In the genomic region with DNA sequence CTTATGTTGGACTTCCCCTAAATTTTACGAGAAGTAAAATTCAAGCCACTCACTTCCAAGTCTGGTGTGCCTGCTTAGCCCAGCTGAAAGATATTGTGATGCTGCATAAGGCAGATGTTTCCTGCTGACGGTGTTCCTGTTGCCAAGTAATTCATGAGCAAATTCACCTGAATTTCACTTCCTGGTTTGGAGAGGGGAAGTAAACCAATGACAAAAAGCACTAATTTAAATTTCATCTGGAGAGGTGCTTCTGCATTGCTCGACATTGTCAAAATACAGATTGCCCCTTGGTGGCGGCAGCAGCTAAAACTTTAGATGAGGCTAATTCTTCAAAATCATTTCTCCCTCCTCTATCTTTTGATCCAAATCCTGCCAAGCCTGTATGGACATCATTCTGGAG, we compare ENCODE assay signal across 15 cellular contexts.
DNase-seq lines count a peak whose midpoint lies in the region; ATAC-seq and TF ChIP-seq lines count a peak whose summit lies in the region.
"Had no signal": no experiment of that assay in that cellular context is flagged by ENCODE, and none has a peak within 500 bp of the region (broad histone marks: within the 10 kb centered on the region; RNA-seq: fewer than 3 reads in every experiment).

No MANE protein-coding gene starts in this region.

- H3K4me1 ChIP-seq in A673 (ENCODE audit: insufficient read depth, low read length, poor library complexity, severe bottlenecking) (peaks cover 6% of the 10 kb centered on the region), PC-3 (ENCODE audit: insufficient read depth, low read length) (no peaks in the 10 kb centered on the region)

- H3K9me3 ChIP-seq in A673 (ENCODE audit: low read depth, low read length, poor library complexity, severe bottlenecking) (no peaks in the 10 kb centered on the region), PC-3 (ENCODE audit: low read length) (no peaks in the 10 kb centered on the region)

- H3K27ac ChIP-seq in A673 (ENCODE audit: low read depth, low read length, poor library complexity, severe bottlenecking), result no peak overlapping the region
- H3K27ac ChIP-seq in PC-3 (ENCODE audit: low read length), result no peak overlapping the region
- H3K27ac ChIP-seq in coronary artery, result no peak overlapping the region

- H3K9ac ChIP-seq in PC-3 (ENCODE audit: low read length), result no peak overlapping the region

- no peak overlapping the region for H3K4me3 ChIP-seq in A673 (ENCODE audit: low read depth, low read length, poor library complexity, severe bottlenecking)
- H3K4me3 ChIP-seq in PC-3 (ENCODE audit: low read length), result no peak overlapping the region
- no peak overlapping the region for H3K4me3 ChIP-seq in coronary artery

- BruUV-seq in A673 (replicated peaks; lab: Mats Ljungman, UMichigan), result no TSS peak
- BruUV-seq in PC-3 (replicated peaks; lab: Mats Ljungman, UMichigan), result no TSS peak

- H3K9me2 ChIP-seq in PC-3 (replicated peaks; ENCODE audit: low read length), result no peaks in the 10 kb centered on the region

- ATAC-seq in PC-3 (no peak), SK-N-SH treated with all-trans-retinoic acid at 6 μM for 48 hours (no peak), HG03565 (IDR thresholded peaks at IDR 0.05; ENCODE audit: unreplicated experiment) (no peak)
- ATAC-seq: stimulated activated naive CD8-positive, alpha-beta T cell treated with anti-CD3 and anti-CD28 coated beads, Interleukin-15, amount 100 ng/mL, for 72 hours had no signal

- TF ChIP-seq CTCF in A673 (conservative IDR thresholded peaks at IDR 0.05; ENCODE audit: low read depth, low read length) (peak; percentile 32; the same call in 1 of the 2 replicates), GM13976 (IDR thresholded peaks at IDR 0.05; ENCODE audit: borderline replicate concordance, control extremely low read depth, extremely low read depth, insufficient read depth, missing control alignments) (peak; percentile 28), PC-3 (conservative IDR thresholded peaks at IDR 0.05; ENCODE audit: low read depth, low read length) (peak; percentile 28; the same call in 1 of the 2 replicates), coronary artery (IDR thresholded peaks at IDR 0.05) (no peak)

- H2AFZ ChIP-seq in PC-3 (ENCODE audit: low read length), result no peak overlapping the region

- CTCF ChIA-PET in A673 (lab: Charles Lee) (no interaction called here), PC-3 (lab: Charles Lee) (no interaction called here)

- DNase-seq in A673 (ENCODE audit: low spot score), result no peak
- no peak for DNase-seq in GM13976 (ENCODE audit: low spot score)
- peak; percentile 11 for DNase-seq in PC-3
- peak; percentile 46 for DNase-seq in iPS DF 4.7 (ENCODE audit: extremely low read depth, low spot score)
- no peak for DNase-seq in ACHN
- no peak for DNase-seq in coronary artery (ENCODE audit: low spot score)
- DNase-seq: activated CD4-positive, alpha-beta T cell treated with anti-CD3 and anti-CD28 coated beads, Interleukin-2, amount 50 U/mL, for 4 hours; effector memory CD4-positive, alpha-beta T cell; EL; NCI-H1417; NCI-H82; stimulated activated CD4-positive, alpha-beta T cell treated with anti-CD3 and anti-CD28 coated beads, Interleukin-4, amount 100 ng/mL, for 24 hours; stimulated activated naive CD8-positive, alpha-beta T cell treated with anti-CD3 and anti-CD28 coated beads, Interleukin-15, amount 100 ng/mL, for 72 hours had no signal

- intact Hi-C loops in A673 (cut with micrococcal nuclease; ENCODE audit: unreplicated experiment), result loop anchor here (10.0 kb wide), 1 partner anchor 428 kb away; no protein-coding TSS in a partner anchor
- intact Hi-C loops in PC-3 (cut with micrococcal nuclease), result no loop called here

- H3K4me2 ChIP-seq in PC-3 (ENCODE audit: low read length), result no peak overlapping the region

- H3K27me3 ChIP-seq in A673 (replicated peaks; ENCODE audit: insufficient read depth, low read depth, low read length, poor library complexity) (no peaks in the 10 kb centered on the region), PC-3 (ENCODE audit: low read length) (peaks cover 77% of the 10 kb centered on the region)

- no peaks in the 10 kb centered on the region for H3K79me2 ChIP-seq in PC-3 (ENCODE audit: low read length)

- H4K20me1 ChIP-seq in PC-3 (ENCODE audit: low read length), result no peaks in the 10 kb centered on the region

- in situ Hi-C loops in GM13976 (cut with MboI; ENCODE audit: low sequenced_read_pairs, unreplicated experiment), result no loop called here
- in situ Hi-C loops in ACHN (cut with HindIII; ENCODE audit: low pct_ligation_motif_present, low pct_unique_long_range_greater_than_20kb, low sequenced_read_pairs), result no loop called here

- POLR2A ChIA-PET in A673 (lab: Charles Lee; ENCODE audit: low non-redundant PET), result no interaction called here
- POLR2A ChIA-PET in PC-3 (lab: Charles Lee; ENCODE audit: unreplicated experiment), result no interaction called here

- H3K36me3 ChIP-seq in A673 (ENCODE audit: insufficient read depth, low read length, poor library complexity, severe bottlenecking) (no peaks in the 10 kb centered on the region), PC-3 (ENCODE audit: low read depth, low read length) (no peaks in the 10 kb centered on the region)

- H3F3A ChIP-seq in PC-3 (ENCODE audit: low read length, unreplicated experiment), result no peaks in the 10 kb centered on the region

TF ChIP-seq in SK-N-SH treated with all-trans-retinoic acid at 6 μM for 48 hours, 23 proteins besides CTCF, POLR2A, EP300 and RAD21:
- TF ChIP-seq, protein P1, sequence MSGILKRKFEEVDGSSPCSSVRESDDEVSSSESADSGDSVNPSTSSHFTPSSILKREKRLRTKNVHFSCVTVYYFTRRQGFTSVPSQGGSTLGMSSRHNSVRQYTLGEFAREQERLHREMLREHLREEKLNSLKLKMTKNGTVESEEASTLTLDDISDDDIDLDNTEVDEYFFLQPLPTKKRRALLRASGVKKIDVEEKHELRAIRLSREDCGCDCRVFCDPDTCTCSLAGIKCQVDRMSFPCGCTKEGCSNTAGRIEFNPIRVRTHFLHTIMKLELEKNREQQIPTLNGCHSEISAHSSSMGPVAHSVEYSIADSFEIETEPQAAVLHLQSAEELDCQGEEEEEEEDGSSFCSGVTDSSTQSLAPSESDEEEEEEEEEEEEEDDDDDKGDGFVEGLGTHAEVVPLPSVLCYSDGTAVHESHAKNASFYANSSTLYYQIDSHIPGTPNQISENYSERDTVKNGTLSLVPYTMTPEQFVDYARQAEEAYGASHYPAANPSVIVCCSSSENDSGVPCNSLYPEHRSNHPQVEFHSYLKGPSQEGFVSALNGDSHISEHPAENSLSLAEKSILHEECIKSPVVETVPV (CRISPR knock-in tag; IDR thresholded peaks at IDR 0.05), result no peak
- TF ChIP-seq CSDC2 (CRISPR knock-in tag; IDR thresholded peaks at IDR 0.05) (no peak), ARNTL (CRISPR knock-in tag; IDR thresholded peaks at IDR 0.05; ENCODE audit: borderline replicate concordance, low read depth) (no peak), GLIS3 (CRISPR knock-in tag; IDR thresholded peaks at IDR 0.05) (no peak), ISL1 (CRISPR knock-in tag; IDR thresholded peaks at IDR 0.05) (no peak), TCF4 (CRISPR knock-in tag; IDR thresholded peaks at IDR 0.05; ENCODE audit: borderline replicate concordance) (no peak), ZC3H10 (CRISPR knock-in tag; IDR thresholded peaks at IDR 0.05) (no peak), ZNF70 (CRISPR knock-in tag; IDR thresholded peaks at IDR 0.05) (no peak)
TF ChIP-seq in SK-N-SH treated with all-trans-retinoic acid at 6 μM for 48 hours: peak in this region for 0.

Comparison
In these comparisons a context has a peak if more than half of its experiments do, and no peak if none do; other contexts are left out.
1. DNase-seq: peak in PC-3 (single experiment) and iPS DF 4.7 (single experiment); none in A673 (single experiment), GM13976 (single experiment), ACHN (single experiment) and coronary artery (single experiment).